ENCODE assay signal across 20 cellular contexts in the genomic region with DNA sequence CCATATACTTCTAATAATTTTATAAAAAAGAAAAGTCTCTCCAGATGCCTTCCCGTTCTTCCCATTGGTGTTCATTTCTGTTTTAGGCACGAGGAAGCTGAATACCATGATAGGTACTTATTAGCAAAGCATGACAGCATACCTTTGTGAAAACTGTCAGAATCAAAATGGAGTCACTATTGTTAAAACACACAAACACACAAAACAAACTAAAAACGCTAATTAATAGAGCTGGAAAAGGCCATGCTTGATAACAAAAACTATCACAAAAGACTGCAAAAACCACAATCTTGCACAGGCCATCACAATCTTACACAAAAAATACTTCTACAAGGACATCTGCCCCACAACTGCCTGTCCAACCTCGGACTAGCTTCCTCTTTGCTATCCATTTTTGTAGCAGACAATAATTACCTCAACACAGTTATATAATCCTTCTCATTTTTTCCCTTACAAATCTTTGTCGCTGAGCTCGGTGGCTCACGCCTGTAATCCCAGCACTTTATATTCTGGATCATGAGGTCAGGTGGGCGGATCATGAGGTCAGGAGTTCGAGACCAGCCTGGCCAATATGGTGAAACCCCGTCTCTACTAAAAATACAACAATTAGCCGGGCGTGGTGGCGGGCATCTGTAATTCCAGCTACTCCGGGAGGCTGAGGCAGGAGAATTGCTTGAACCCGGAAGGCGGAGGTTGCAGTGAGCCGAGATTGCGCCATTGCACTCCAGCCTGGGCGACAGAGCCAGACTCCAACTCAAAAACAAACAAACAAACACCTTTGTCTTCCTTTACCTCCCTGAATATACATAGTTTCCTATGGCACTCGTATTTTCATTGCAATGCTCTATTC. TPM values are rescaled to one million over a fixed set of nuclear protein-coding genes. Genes with fewer than 3 reads are reported as not detected.
DNase-seq lines count a peak whose midpoint lies in the region; ATAC-seq and TF ChIP-seq lines count a peak whose summit lies in the region.
"Had no signal": no experiment of that assay in that cellular context is flagged by ENCODE, and none has a peak within 500 bp of the region (broad histone marks: within the 10 kb centered on the region; RNA-seq: fewer than 3 reads in every experiment).

No MANE protein-coding gene starts in this region.

- no peak overlapping the region for H3K27ac ChIP-seq in HUES64 (ENCODE audit: low read depth, low read length)
- H3K27ac ChIP-seq: heart left ventricle, transverse colon had no signal

- no peak overlapping the region for H3K27ac Mint-ChIP-seq in WTC11
- H3K27ac Mint-ChIP-seq: activated CD4-positive, alpha-beta T cell treated with anti-CD3 and anti-CD28 coated beads, Interleukin-2, amount 10 ng/mL, durations not matched to agents 7 days and 5 days; dendritic cell treated with granulocyte-macrophage colony-stimulating factor and Interleukin-4, amounts not matched to agents 40 ng/mL and 50 ng/mL, for 4 days; stimulated activated naive CD8-positive, alpha-beta T cell treated with anti-CD3 and anti-CD28 coated beads, Interleukin-15, Interleukin-2, amounts not matched to agents 100 ng/mL and 50 ng/mL, for 24 hours had no signal

- CTCF ChIA-PET in WTC11 (lab: Charles Lee), result interaction anchor here (0.7 to 5.7 kb wide), 5 partner anchors 19 to 450 kb away, joined by 3 to 181 read pairs (median 3); no protein-coding TSS in a partner anchor

- 0 out of 2 replicates have a peak, but pooled peaks cover 2% of the 10 kb centered on the region for H3K4me1 ChIP-seq in HUES64 (ENCODE audit: insufficient read depth, low read length)
- H3K4me1 ChIP-seq: BE2C had no signal

- H3K9me3 ChIP-seq in HUES64 (ENCODE audit: insufficient read depth, low read depth, low read length) (no peaks in the 10 kb centered on the region), iPS-18c (ENCODE audit: control insufficient read depth, insufficient read depth, low read length) (no peaks in the 10 kb centered on the region)
- H3K9me3 ChIP-seq: BE2C, heart left ventricle, transverse colon had no signal

- H3K36me3 ChIP-seq in H7 (replicated peaks; ENCODE audit: control insufficient read depth, insufficient read depth, low read length) (peaks cover 2% of the 10 kb centered on the region), HUES64 (ENCODE audit: insufficient read depth, low read length) (peaks cover 5% of the 10 kb centered on the region)

- peaks cover 6% of the 10 kb centered on the region for H3K36me3 Mint-ChIP-seq in WTC11

- peaks cover 11% of the 10 kb centered on the region for H3K4me1 Mint-ChIP-seq in WTC11

- peaks cover 3% of the 10 kb centered on the region; the same call in 1 of the 2 replicates for H3K9me3 Mint-ChIP-seq in WTC11
- H3K9me3 Mint-ChIP-seq: activated CD4-positive, alpha-beta T cell treated with anti-CD3 and anti-CD28 coated beads, Interleukin-2, amount 10 ng/mL, durations not matched to agents 7 days and 5 days; dendritic cell treated with granulocyte-macrophage colony-stimulating factor and Interleukin-4, amounts not matched to agents 40 ng/mL and 50 ng/mL, for 4 days; stimulated activated naive CD8-positive, alpha-beta T cell treated with anti-CD3 and anti-CD28 coated beads, Interleukin-15, Interleukin-2, amounts not matched to agents 100 ng/mL and 50 ng/mL, for 24 hours had no signal

- H3K4me3 Mint-ChIP-seq in WTC11, result no peak overlapping the region
- H3K4me3 Mint-ChIP-seq: activated CD4-positive, alpha-beta T cell treated with anti-CD3 and anti-CD28 coated beads, Interleukin-2, amount 10 ng/mL, durations not matched to agents 7 days and 5 days; dendritic cell treated with granulocyte-macrophage colony-stimulating factor and Interleukin-4, amounts not matched to agents 40 ng/mL and 50 ng/mL, for 4 days had no signal

- no peak for TF ChIP-seq CTCF in WTC11 (IDR thresholded peaks at IDR 0.05)

- DNase-seq in H7 (no peak), WTC11 (ENCODE audit: low spot score) (peak; percentile 59), NCI-H1048 (lab: John Stamatoyannopoulos, UW) (no peak), GF-D8 (lab: John Stamatoyannopoulos, UW) (no peak)
- DNase-seq: activated CD4-positive, alpha-beta T cell treated with anti-CD3 and anti-CD28 coated beads, Interleukin-2, amount 10 ng/mL, durations not matched to agents 7 days and 5 days; activated effector memory CD4-positive, alpha-beta T cell treated with Interleukin-2 at 50 U/mL for 16 hours; BE2C; COR-L47; heart left ventricle; KG1; NCI-H1092; NCI-H2081 treated with DMSO at 0.1 percent for 48 hours; NCI-H510A treated with DMSO at 0.1 percent for 48 hours; stimulated activated CD4-positive, alpha-beta T cell treated with anti-CD3 and anti-CD28 coated beads, Interleukin-4, amount 100 ng/mL, for 24 hours; transverse colon had no signal

- no peak overlapping the region for H3K9ac ChIP-seq in HUES64 (ENCODE audit: low read depth, low read length)

- POLR2A ChIA-PET in WTC11 (lab: Charles Lee), result no interaction called here

- H3K27me3 ChIP-seq in H7 (ENCODE audit: control insufficient read depth, insufficient read depth, low read length), result peaks cover 1% of the 10 kb centered on the region; the same call in 1 of the 2 replicates
- H3K27me3 ChIP-seq in HUES64 (ENCODE audit: insufficient read depth, low read length), result no peaks in the 10 kb centered on the region; the same call in 1 of the 2 replicates
- H3K27me3 ChIP-seq: BE2C had no signal

- H3K27me3 Mint-ChIP-seq in WTC11 (ENCODE audit: low read depth), result peaks cover 17% of the 10 kb centered on the region; the same call in 1 of the 2 replicates

- ATAC-seq in WTC11 (no peak), GM18502 (IDR thresholded peaks at IDR 0.05; ENCODE audit: poor library complexity, unreplicated experiment) (no peak)
- ATAC-seq: heart left ventricle had no signal

- 60% methylated on average over 20 of the region's 20 CpGs for WGBS in HUES64

- H3K4me3 ChIP-seq in H7 (ENCODE audit: insufficient read depth, low read depth, low read length) (peak overlapping the region; percentile 45), HUES64 (ENCODE audit: low read length) (peak overlapping the region; percentile 87), iPS-18c (ENCODE audit: insufficient read depth, low read depth, low read length) (peak overlapping the region; percentile 45; the same call in 1 of the 2 replicates)
- H3K4me3 ChIP-seq: heart left ventricle, transverse colon had no signal

TF ChIP-seq in WTC11, 78 proteins besides CTCF, POLR2A, EP300 and RAD21:
- TF ChIP-seq ZNF121 (CRISPR knock-in tag; IDR thresholded peaks at IDR 0.05) (peak; percentile 68; the same call in 1 of the 2 replicates), OVOL2 (CRISPR knock-in tag; IDR thresholded peaks at IDR 0.05; ENCODE audit: borderline replicate concordance) (no peak)
- TF ChIP-seq, protein P1, sequence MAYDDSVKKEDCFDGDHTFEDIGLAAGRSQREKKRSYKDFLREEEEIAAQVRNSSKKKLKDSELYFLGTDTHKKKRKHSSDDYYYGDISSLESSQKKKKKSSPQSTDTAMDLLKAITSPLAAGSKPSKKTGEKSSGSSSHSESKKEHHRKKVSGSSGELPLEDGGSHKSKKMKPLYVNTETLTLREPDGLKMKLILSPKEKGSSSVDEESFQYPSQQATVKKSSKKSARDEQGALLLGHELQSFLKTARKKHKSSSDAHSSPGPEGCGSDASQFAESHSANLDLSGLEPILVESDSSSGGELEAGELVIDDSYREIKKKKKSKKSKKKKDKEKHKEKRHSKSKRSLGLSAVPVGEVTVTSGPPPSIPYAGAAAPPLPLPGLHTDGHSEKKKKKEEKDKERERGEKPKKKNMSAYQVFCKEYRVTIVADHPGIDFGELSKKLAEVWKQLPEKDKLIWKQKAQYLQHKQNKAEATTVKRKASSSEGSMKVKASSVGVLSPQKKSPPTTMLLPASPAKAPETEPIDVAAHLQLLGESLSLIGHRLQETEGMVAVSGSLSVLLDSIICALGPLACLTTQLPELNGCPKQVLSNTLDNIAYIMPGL (CRISPR knock-in tag; IDR thresholded peaks at IDR 0.05), result peak; percentile 76

RNA-seq across cellular contexts. Expression of a gene that starts 3.2 kb away (rescaled TPM):
- 29.9 and 30.6 TPM in 2 replicates for total RNA-seq in H7 (2014; rRNA removed; shearing (Covaris generic))
- 17.3 TPM for polyA plus RNA-seq in HUES64 (2013, experiment 1 of 2)
- polyA plus RNA-seq in HUES64 (2013, experiment 2 of 2), result 19.7 TPM
- total RNA-seq in WTC11 (2021), result 21.0 to 22.1 TPM (median 21.6 TPM) in 3 replicates

RNA-seq across cellular contexts. Expression of a gene that starts 55.3 kb away (rescaled TPM):
- total RNA-seq in H7 (2014; rRNA removed; shearing (Covaris generic)), result 88.9 and 93.0 TPM in 2 replicates
- polyA plus RNA-seq in HUES64 (2013, experiment 1 of 2), result 38.3 TPM
- polyA plus RNA-seq in HUES64 (2013, experiment 2 of 2), result 55.0 TPM
- total RNA-seq in WTC11 (2021), result 57.1 to 67.4 TPM (median 57.6 TPM) in 3 replicates
